8 cellular contexts compared by ENCODE assay signal in the genomic region with DNA sequence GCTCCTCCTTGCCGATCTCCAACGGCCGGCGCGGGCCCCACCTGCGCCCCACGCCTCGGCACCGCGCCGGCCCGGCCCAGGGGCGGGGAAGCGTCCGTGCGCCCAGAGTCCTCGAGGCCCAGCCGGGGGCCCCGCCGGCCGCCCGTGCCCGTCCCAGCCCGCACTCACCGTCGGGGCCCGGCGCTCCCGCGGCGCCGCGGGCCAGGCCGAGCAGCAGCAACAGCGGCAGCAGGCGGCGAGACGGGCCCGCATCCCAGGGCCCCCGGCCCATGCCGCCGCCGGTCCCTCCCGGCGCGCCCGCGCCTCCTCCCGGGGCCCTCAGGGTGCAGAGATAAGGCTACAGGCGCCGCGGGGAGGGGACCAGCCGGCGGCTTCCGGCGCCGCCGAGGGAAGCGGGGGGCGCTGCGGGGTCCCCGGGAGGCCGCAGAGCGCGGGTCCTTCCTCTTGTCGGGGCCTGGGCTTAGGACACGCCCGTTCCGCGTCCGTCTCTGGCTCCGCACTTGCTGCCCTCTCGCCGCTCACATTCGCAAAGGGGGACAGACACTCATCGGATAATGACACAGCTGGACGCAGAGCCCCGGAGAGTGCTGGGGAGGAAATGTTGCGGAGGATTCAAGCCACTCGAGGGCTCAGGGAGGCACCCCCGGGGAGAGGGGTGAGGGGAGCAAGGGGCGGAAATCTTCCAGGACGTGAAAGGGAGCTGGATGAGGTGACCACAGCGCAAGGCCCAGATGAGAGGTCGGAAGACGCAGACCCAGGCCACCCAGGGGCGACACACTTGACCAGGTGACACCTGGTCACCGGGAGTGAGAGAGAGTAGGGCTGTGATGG. TPM values are rescaled to one million over a fixed set of nuclear protein-coding genes. Genes with fewer than 3 reads are reported as not detected.
DNase-seq lines count a peak whose midpoint lies in the region; TF ChIP-seq lines count a peak whose summit lies in the region.

A gene (minus strand): TSS at position 333 of the 831 bp plus-strand sequence. CDS start 62 bp downstream, at position 271.

- H3K4me3 Mint-ChIP-seq in activated T-cell treated with anti-CD3 and anti-CD28 coated beads, Interleukin-2, amount 50 U/mL, for 24 hours, result peak within 1 kb of the TSS; percentile 79

- H3K27ac Mint-ChIP-seq in activated T-cell treated with anti-CD3 and anti-CD28 coated beads, Interleukin-2, amount 50 U/mL, for 24 hours, result peak within 1 kb of the TSS; percentile 88

- peak within 1 kb of the TSS; percentile 46 for H3K4me3 ChIP-seq in HFF-Myc (replicated peaks; ENCODE audit: low read depth, low read length)
- H3K4me3 ChIP-seq in NB4 (ENCODE audit: low read depth, low read length), result peak within 1 kb of the TSS; percentile 61
- H3K4me3 ChIP-seq in fibroblast of villous mesenchyme (ENCODE audit: low read depth, low read length), result peak within 1 kb of the TSS; percentile 58
- peak within 1 kb of the TSS; percentile 45 for H3K4me3 ChIP-seq in neuron (ENCODE audit: low read length)

- H3K27me3 ChIP-seq in neuron (ENCODE audit: insufficient read depth, low read length), result no peaks in the 10 kb centered on the region

- H3K4me1 ChIP-seq in neuron (ENCODE audit: insufficient read depth, low read length), result peaks cover under 1% of the 10 kb centered on the region

- peaks cover 4% of the 10 kb centered on the region for H3K9me3 ChIP-seq in neuron (ENCODE audit: low read length)

- H3K27me3 Mint-ChIP-seq in activated T-cell treated with anti-CD3 and anti-CD28 coated beads, Interleukin-2, amount 50 U/mL, for 24 hours, result peaks cover 20% of the 10 kb centered on the region

- no peak for TF ChIP-seq POLR2A in NB4 (IDR thresholded peaks at IDR 0.05; ENCODE audit: extremely low read depth, insufficient read length)

- H2AFZ ChIP-seq in neuron (ENCODE audit: low read depth, low read length), result peak within 1 kb of the TSS; percentile 60

- no peaks in the 10 kb centered on the region for H3K36me3 ChIP-seq in neuron (ENCODE audit: insufficient read depth, low read length)

- peaks cover 51% of the 10 kb centered on the region for H3K4me1 Mint-ChIP-seq in activated T-cell treated with anti-CD3 and anti-CD28 coated beads, Interleukin-2, amount 50 U/mL, for 24 hours (ENCODE audit: low read depth)

- peaks cover 3% of the 10 kb centered on the region for H3K36me3 Mint-ChIP-seq in activated T-cell treated with anti-CD3 and anti-CD28 coated beads, Interleukin-2, amount 50 U/mL, for 24 hours (ENCODE audit: low read depth)

- DNase-seq in activated CD4-positive, alpha-beta T cell treated with anti-CD3 and anti-CD28 coated beads for 4 hours, result peak; percentile 9 to 17
- no peak for DNase-seq in activated CD4-positive, alpha-beta T cell treated with anti-CD3 and anti-CD28 coated beads, Interleukin-2, amount 50 U/mL, for 4 hours
- no peak for DNase-seq in HFF-Myc (ENCODE audit: extremely low read depth, low read depth)
- DNase-seq in NB4 (ENCODE audit: low read depth), result peak; percentile 78
- DNase-seq in activated T-cell treated with anti-CD3 and anti-CD28 coated beads, Interleukin-2, amount 50 U/mL, for 24 hours, result peak; percentile 64
- DNase-seq in fibroblast of villous mesenchyme (ENCODE audit: low read depth), result peak; percentile 13
- no peak for DNase-seq in SKM-1 (lab: John Stamatoyannopoulos, UW; ENCODE audit: unreplicated experiment)

- TF ChIP-seq CTCF in HFF-Myc (IDR thresholded peaks at IDR 0.05; ENCODE audit: low read depth, low read length, missing control alignments) (no peak), NB4 (IDR thresholded peaks at IDR 0.05; ENCODE audit: low read depth, low read length) (no peak), fibroblast of villous mesenchyme (IDR thresholded peaks at IDR 0.05; ENCODE audit: insufficient read depth, low read depth, low read length) (no peak)

- H3K9me3 Mint-ChIP-seq in activated T-cell treated with anti-CD3 and anti-CD28 coated beads, Interleukin-2, amount 50 U/mL, for 24 hours, result peaks cover 6% of the 10 kb centered on the region

RNA-seq across cellular contexts. Expression of the gene that starts here (rescaled TPM):
- total RNA-seq in fibroblast of villous mesenchyme, result 14.5 and 29.8 TPM in 2 replicates

Comparison
In these comparisons a context has a peak if more than half of its experiments do, and no peak if none do; other contexts are left out.
1. DNase-seq: peak in activated CD4-positive, alpha-beta T cell treated with anti-CD3 and anti-CD28 coated beads for 4 hours (2 of 2), NB4 (single experiment), activated T-cell treated with anti-CD3 and anti-CD28 coated beads, Interleukin-2, amount 50 U/mL, for 24 hours (single experiment) and fibroblast of villous mesenchyme (single experiment); none in activated CD4-positive, alpha-beta T cell treated with anti-CD3 and anti-CD28 coated beads, Interleukin-2, amount 50 U/mL, for 4 hours (0 of 2), HFF-Myc (single experiment) and SKM-1 (single experiment).
2. Peak in every context shown above with its lines, with median percentiles within 50 percentile points of each other: H3K4me3 ChIP-seq.